7 cellular contexts compared by ENCODE assay signal in the genomic region with DNA sequence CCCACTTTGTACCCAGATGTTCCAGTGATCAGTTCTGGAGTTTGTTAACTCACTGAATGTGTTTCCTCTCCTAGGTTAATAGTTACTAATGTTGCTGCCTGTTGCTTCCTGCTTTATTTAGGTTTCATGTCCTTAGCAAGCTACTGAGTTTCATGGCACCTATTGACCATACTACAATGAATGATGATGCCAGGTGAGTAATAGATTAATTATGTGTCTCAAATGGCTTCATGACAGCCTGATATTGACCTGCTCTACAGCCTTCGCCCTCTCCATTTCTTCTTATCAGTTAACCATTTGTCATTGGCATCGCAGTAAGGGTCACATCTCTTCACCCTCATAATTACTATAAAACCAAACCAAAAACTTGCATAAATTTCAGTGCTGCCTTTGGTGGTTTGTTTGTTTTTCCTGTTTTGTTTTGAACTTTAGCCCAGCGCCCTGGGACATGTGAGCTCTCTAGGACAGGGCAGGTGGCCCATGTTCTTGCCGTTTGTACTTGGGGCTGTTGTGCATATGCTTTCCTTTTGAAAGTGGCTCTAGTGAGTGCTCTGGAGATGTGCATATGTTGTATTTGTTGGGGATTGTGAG.
"Had no signal": no experiment of that assay in that cellular context is flagged by ENCODE, and none has a peak within 500 bp of the region (broad histone marks: within the 10 kb centered on the region; RNA-seq: fewer than 3 reads in every experiment).

No MANE protein-coding gene starts in this region.

- DNase-seq: H9, HCEC 1CT had no signal

- ATAC-seq: GM23338 had no signal

- H3K27ac ChIP-seq: HL-60 had no signal

- H3K4me3 ChIP-seq: GM23338 had no signal

- H2AFZ ChIP-seq: GM23338 had no signal

- FAIRE-seq: H1, H54, HTR-8/SVneo had no signal

- H3K4me2 ChIP-seq: GM23338 had no signal
